1 cellular context compared by ENCODE assay signal in genomic region chr7:45574521-45575500, GRCh38.
TF ChIP-seq lines count a peak whose summit lies in the region.

No MANE protein-coding gene starts in this region.

TF ChIP-seq in H1, 55 proteins besides CTCF, POLR2A, EP300 and RAD21 (continued from another document):
- TF ChIP-seq E2F6 (IDR thresholded peaks at IDR 0.05) (peak; percentile 55), TBP (IDR thresholded peaks at IDR 0.05; ENCODE audit: low read depth, low read length) (no peak), TEAD4 (IDR thresholded peaks at IDR 0.05; ENCODE audit: low read depth, low read length) (no peak), BACH1 (IDR thresholded peaks at IDR 0.05; ENCODE audit: low read length) (no peak), CTBP2 (IDR thresholded peaks at IDR 0.05; ENCODE audit: borderline replicate concordance, insufficient read depth, insufficient read length, low read length) (no peak), TAF1 (IDR thresholded peaks at IDR 0.05; ENCODE audit: low read depth, low read length) (peak; percentile 23; the same call in 1 of the 2 replicates), GTF2F1 (IDR thresholded peaks at IDR 0.05; ENCODE audit: borderline replicate concordance, low read depth, low read length) (no peak), ZNF274 (IDR thresholded peaks at IDR 0.05; ENCODE audit: borderline replicate concordance, extremely low read depth, low read length) (no peak), CHD7 (IDR thresholded peaks at IDR 0.05; ENCODE audit: insufficient replicate concordance, low read length) (no peak), CHD2 (IDR thresholded peaks at IDR 0.05; ENCODE audit: low read length) (no peak), MAX (IDR thresholded peaks at IDR 0.05) (no peak; the same call in none of the 2 replicates), SIN3A (conservative IDR thresholded peaks at IDR 0.05 in 1 of 2, IDR thresholded peaks at IDR 0.05 in 1 of 2; ENCODE audit: low read depth in 1 of 2, low read length in 2 of 2) (no peak), FOSL1 (IDR thresholded peaks at IDR 0.05; ENCODE audit: insufficient read depth, low read depth, low read length) (no peak), KDM4A (IDR thresholded peaks at IDR 0.05; ENCODE audit: low read depth, low read length, severe bottlenecking) (peak; percentile 86), KDM5A (IDR thresholded peaks at IDR 0.05; ENCODE audit: low read length) (no peak), CREB1 (IDR thresholded peaks at IDR 0.05) (no peak), ATF2 (IDR thresholded peaks at IDR 0.05; ENCODE audit: low read length) (no peak), RNF2 (IDR thresholded peaks at IDR 0.05; ENCODE audit: borderline replicate concordance, low read depth, low read length, missing control alignments, poor library complexity, severe bottlenecking) (peak; percentile 64), JUN (IDR thresholded peaks at IDR 0.05; ENCODE audit: low read depth, low read length) (no peak), POLR2AphosphoS5 (IDR thresholded peaks at IDR 0.05; ENCODE audit: low read depth, low read length) (no peak), BRCA1 (IDR thresholded peaks at IDR 0.05; ENCODE audit: low read depth, low read length) (no peak), CBX8 (IDR thresholded peaks at IDR 0.05; ENCODE audit: borderline replicate concordance, low read depth, low read length) (no peak), MAFK (IDR thresholded peaks at IDR 0.05; ENCODE audit: low read depth, low read length) (no peak), JUND (IDR thresholded peaks at IDR 0.05; ENCODE audit: low read length) (no peak), SP2 (IDR thresholded peaks at IDR 0.05; ENCODE audit: low read length) (no peak), RBBP5 (IDR thresholded peaks at IDR 0.05; ENCODE audit: borderline replicate concordance, low read depth, low read length) (peak; percentile 39; the same call in 1 of the 2 replicates), NRF1 (IDR thresholded peaks at IDR 0.05; ENCODE audit: low read depth, low read length) (no peak), HDAC2 (IDR thresholded peaks at IDR 0.05; ENCODE audit: borderline replicate concordance in 1 of 2, low read depth in 2 of 2, low read length in 2 of 2) (no peak; a peak in 1 of 4 replicates), SIX5 (IDR thresholded peaks at IDR 0.05; ENCODE audit: low read depth, low read length) (no peak), SAP30 (IDR thresholded peaks at IDR 0.05; ENCODE audit: insufficient read depth, insufficient replicate concordance, low read length) (no peak), TCF12 (IDR thresholded peaks at IDR 0.05; ENCODE audit: low read depth, low read length) (no peak), ASH2L (IDR thresholded peaks at IDR 0.05; ENCODE audit: low read length) (no peak), SUZ12 (IDR thresholded peaks at IDR 0.05; ENCODE audit: low read length) (peak; percentile 68; the same call in 1 of the 2 replicates), POU5F1 (IDR thresholded peaks at IDR 0.05; ENCODE audit: low read depth, low read length) (no peak), CHD1 (IDR thresholded peaks at IDR 0.05; ENCODE audit: low read depth, low read length) (no peak), HDAC6 (IDR thresholded peaks at IDR 0.05; ENCODE audit: low read depth, low read length) (no peak), RXRA (IDR thresholded peaks at IDR 0.05; ENCODE audit: insufficient read depth, low read depth, low read length) (no peak), NANOG (IDR thresholded peaks at IDR 0.05; ENCODE audit: insufficient read depth, low read depth, low read length, poor library complexity, severe bottlenecking) (no peak), EGR1 (IDR thresholded peaks at IDR 0.05; ENCODE audit: borderline replicate concordance, low read depth, low read length) (no peak)
- TF ChIP-seq, protein P1, sequence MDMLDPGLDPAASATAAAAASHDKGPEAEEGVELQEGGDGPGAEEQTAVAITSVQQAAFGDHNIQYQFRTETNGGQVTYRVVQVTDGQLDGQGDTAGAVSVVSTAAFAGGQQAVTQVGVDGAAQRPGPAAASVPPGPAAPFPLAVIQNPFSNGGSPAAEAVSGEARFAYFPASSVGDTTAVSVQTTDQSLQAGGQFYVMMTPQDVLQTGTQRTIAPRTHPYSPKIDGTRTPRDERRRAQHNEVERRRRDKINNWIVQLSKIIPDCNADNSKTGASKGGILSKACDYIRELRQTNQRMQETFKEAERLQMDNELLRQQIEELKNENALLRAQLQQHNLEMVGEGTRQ (IDR thresholded peaks at IDR 0.05; ENCODE audit: low read length), result no peak
